In the genomic region with DNA sequence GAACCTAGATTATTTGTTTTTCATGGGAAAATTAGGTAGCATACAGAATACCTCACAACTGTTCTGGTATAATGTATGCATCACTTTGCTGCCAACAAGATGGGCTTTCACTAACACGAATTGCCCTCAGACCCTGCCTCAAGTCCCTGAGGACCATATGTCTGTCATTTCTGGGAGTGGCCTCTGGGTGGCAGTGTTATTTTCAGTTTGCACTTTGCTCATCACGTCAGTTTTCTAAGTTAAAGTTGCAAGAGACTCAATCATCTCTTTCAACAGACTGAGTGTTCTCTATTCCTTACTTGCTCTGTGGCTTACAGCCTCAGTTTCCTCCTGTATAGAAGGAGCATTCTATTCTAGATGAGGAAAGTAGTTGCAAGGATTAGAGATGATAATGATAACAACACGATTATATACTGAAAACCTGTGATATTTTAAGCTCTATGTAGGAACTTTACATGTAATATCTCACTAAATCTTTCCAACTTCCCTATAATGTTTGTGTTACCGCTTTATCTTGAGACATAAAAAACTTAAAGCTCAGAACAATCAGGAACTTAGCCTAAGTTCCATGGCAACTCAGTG, we compare ENCODE assay signal across 8 cellular contexts. TPM values are rescaled to one million over a fixed set of nuclear protein-coding genes. Genes with fewer than 3 reads are reported as not detected.
DNase-seq lines count a peak whose midpoint lies in the region; ATAC-seq and TF ChIP-seq lines count a peak whose summit lies in the region.

No MANE protein-coding gene starts in this region.

- peak overlapping the region; percentile 42 for H3K4me2 ChIP-seq in MM.1S (ENCODE audit: low read depth, low read length)

- H3K4me1 ChIP-seq in MM.1S (ENCODE audit: low read length) (peaks cover 18% of the 10 kb centered on the region), ascending aorta (no peaks in the 10 kb centered on the region)

- no peaks in the 10 kb centered on the region for H4K20me1 ChIP-seq in MM.1S (ENCODE audit: insufficient read depth, low read length)

- H3K27me3 Mint-ChIP-seq in T-helper 17 cell: peaks cover 14% of the 10 kb centered on the region

- no peaks in the 10 kb centered on the region for H3K79me2 ChIP-seq in MM.1S (ENCODE audit: low read length)

- H3K4me3 Mint-ChIP-seq in T-helper 17 cell: peak overlapping the region; percentile 75

- peaks cover 33% of the 10 kb centered on the region for H3K4me1 Mint-ChIP-seq in T-helper 17 cell

- H3K27me3 ChIP-seq in H7 (ENCODE audit: control insufficient read depth, insufficient read depth, low read length): no peaks in the 10 kb centered on the region
- no peaks in the 10 kb centered on the region for H3K27me3 ChIP-seq in MM.1S (replicated peaks; ENCODE audit: insufficient read depth, low read length)
- H3K27me3 ChIP-seq in ascending aorta: no peaks in the 10 kb centered on the region

- intact Hi-C loops in ascending aorta (cut with DNase I): loop anchor here (2.0 to 5.0 kb wide), 3 partner anchors 132 to 382 kb away; no protein-coding TSS in a partner anchor

- peaks cover 9% of the 10 kb centered on the region for H3F3A ChIP-seq in MM.1S (ENCODE audit: insufficient read depth, low read length)

- DNase-seq in GDM1 (lab: John Stamatoyannopoulos, UW) (peak; percentile 36), H7 (peak; percentile 78), MM.1S (peak; percentile 70), T-helper 17 cell (peak in 2 of 3 donors; percentile 16 to 35), ascending aorta (ENCODE audit: low spot score in 2 of 2) (peak in 1 of 2 donors; percentile 70), hypothalamus (lab: John Stamatoyannopoulos, UW) (peak in 32 of 51 donors; percentile 1 to 67 (median 24)), NCI-H510A (lab: John Stamatoyannopoulos, UW) (no peak)
- DNase-seq in stimulated activated CD4-positive, alpha-beta T cell treated with anti-CD3 and anti-CD28 coated beads, Interleukin-12 subunit alpha, Interleukin-12 subunit beta, amount 100 ng/mL, for 4 hours: peak; percentile 37

- H2AFZ ChIP-seq in MM.1S (ENCODE audit: low read length): peak overlapping the region; percentile 54

- H3K36me3 ChIP-seq in H7 (replicated peaks; ENCODE audit: control insufficient read depth, insufficient read depth, low read length): no peaks in the 10 kb centered on the region
- H3K36me3 ChIP-seq in MM.1S (replicated peaks; ENCODE audit: insufficient read depth, low read length): no peaks in the 10 kb centered on the region
- no peaks in the 10 kb centered on the region for H3K36me3 ChIP-seq in ascending aorta

- H3K9me2 ChIP-seq in MM.1S (replicated peaks; ENCODE audit: insufficient read depth, low read length): no peaks in the 10 kb centered on the region

- H3K36me3 Mint-ChIP-seq in T-helper 17 cell (ENCODE audit: low read depth): no peaks in the 10 kb centered on the region

- no peak overlapping the region for H3K9ac ChIP-seq in MM.1S (ENCODE audit: low read length)

- H3K27ac Mint-ChIP-seq in T-helper 17 cell: peak overlapping the region; percentile 43

- peak; percentile 77 for ATAC-seq in T-helper 17 cell

- TF ChIP-seq CTCF in MM.1S (IDR thresholded peaks at IDR 0.05; ENCODE audit: low read length) (peak; percentile 88), ascending aorta (IDR thresholded peaks at IDR 0.05) (peak; percentile 46 to 74 (median 52))

- H3K27ac ChIP-seq in MM.1S (ENCODE audit: low read length): no peak overlapping the region
- H3K27ac ChIP-seq in ascending aorta: no peak overlapping the region

- H3K4me3 ChIP-seq in H7 (ENCODE audit: insufficient read depth, low read depth, low read length) (no peak overlapping the region), MM.1S (ENCODE audit: low read length) (no peak overlapping the region), ascending aorta (no peak overlapping the region)

- H3K9me3 ChIP-seq in MM.1S (replicated peaks; ENCODE audit: insufficient read depth, low read length) (no peaks in the 10 kb centered on the region), T-helper 17 cell (ENCODE audit: control insufficient read depth, low read length, poor library complexity, severe bottlenecking) (no peaks in the 10 kb centered on the region), ascending aorta (no peaks in the 10 kb centered on the region)

RNA-seq across cellular contexts. Expression of gene TSSK1B, which starts 55.7 kb away (rescaled TPM):
- not detected in 2 replicates for total RNA-seq in H7 (2014; rRNA removed; shearing (Covaris generic))
- not detected for total RNA-seq in T-helper 17 cell
- not detected for total RNA-seq in ascending aorta
